1 cellular context compared by ENCODE assay signal in genomic region chr1:1522536-1522935, GRCh38. TPM values are rescaled to one million over a fixed set of nuclear protein-coding genes. Genes with fewer than 3 reads are reported as not detected.
"Had no signal": no experiment of that assay in that cellular context is flagged by ENCODE, and none has a peak within 500 bp of the region (broad histone marks: within the 10 kb centered on the region; RNA-seq: fewer than 3 reads in every experiment).

No MANE protein-coding gene starts in this region.

RNA-seq across cellular contexts. Expression of gene TMEM240, which starts 17.9 kb away (rescaled TPM):
- polyA plus RNA-seq: GM12878 had no signal
